ENCODE assay signal across 11 cellular contexts in genomic region chr2:74576830-74577229, GRCh38. TPM values are rescaled to one million over a fixed set of nuclear protein-coding genes. Genes with fewer than 3 reads are reported as not detected.
DNase-seq lines count a peak whose midpoint lies in the region; ATAC-seq, FAIRE-seq and TF ChIP-seq lines count a peak whose summit lies in the region.
"Had no signal": no experiment of that assay in that cellular context is flagged by ENCODE, and none has a peak within 500 bp of the region (broad histone marks: within the 10 kb centered on the region; RNA-seq: fewer than 3 reads in every experiment).

No MANE protein-coding gene starts in this region.

- TF ChIP-seq RAD21 in IMR-90 (IDR thresholded peaks at IDR 0.05; ENCODE audit: low read length) = peak; percentile 30

- peaks cover 21% of the 10 kb centered on the region for H3K4me1 ChIP-seq in IMR-90 (ENCODE audit: control insufficient read depth, insufficient read depth, low read length)
- H3K4me1 ChIP-seq in esophagus squamous epithelium = no peaks in the 10 kb centered on the region

- in situ Hi-C loops in IMR-90 (cut with MboI; ENCODE audit: low sequenced_read_pairs) (loop anchor here (5.0 kb wide), 1 partner anchor 95 kb away; the partner anchor contains the start of genes CCDC142 and TTC31), astrocyte of the spinal cord (cut with HindIII; ENCODE audit: low sequenced_read_pairs) (no loop called here)

- CTCF ChIA-PET in IMR-90 (lab: Yijun Ruan, JAX) = interaction anchor here (0.9 to 1.1 kb wide), 4 partner anchors 8 to 95 kb away, joined by 3 to 4 read pairs (median 4); partner anchors contain the start of genes CCDC142 and TTC31
- CTCF ChIA-PET in HEK293T (lab: Yijun Ruan, JAX) = interaction anchor here (0.6 to 1.8 kb wide), 3 partner anchors 11 to 308 kb away, joined by 3 to 4 read pairs (median 4); no protein-coding TSS in a partner anchor

- peak; percentile 36 for TF ChIP-seq CTCF in IMR-90 (conservative IDR thresholded peaks at IDR 0.05; ENCODE audit: low read depth, low read length)
- peak; percentile 13 for TF ChIP-seq CTCF in astrocyte of the spinal cord (IDR thresholded peaks at IDR 0.05; ENCODE audit: low read depth, low read length)
- no peak for TF ChIP-seq CTCF in esophagus squamous epithelium (IDR thresholded peaks at IDR 0.05)
- TF ChIP-seq CTCF in endothelial cell (IDR thresholded peaks at IDR 0.05; ENCODE audit: unreplicated experiment) = no peak

- peak; percentile 77 for FAIRE-seq in A204.1 (lab: Jason Lieb, UNC)

- peak overlapping the region; percentile 27; the same call in 1 of the 2 replicates for H4K5ac ChIP-seq in IMR-90 (ENCODE audit: low read depth, low read length)

- H3K56ac ChIP-seq in IMR-90 (ENCODE audit: extremely low read depth, insufficient read depth, low read length) = peak overlapping the region; percentile 55

- peak overlapping the region; percentile 45 to 81; a peak in 3 of 4 replicates for H4K8ac ChIP-seq in IMR-90 (ENCODE audit: low read depth in 2 of 2, low read length in 2 of 2)

- peaks cover 29% of the 10 kb centered on the region for H3K4me1 Mint-ChIP-seq in endothelial cell (ENCODE audit: unreplicated experiment)

- peak overlapping the region; percentile 91 for H3K4ac ChIP-seq in IMR-90 (ENCODE audit: low read depth, low read length)

- H3K27me3 Mint-ChIP-seq in endothelial cell (ENCODE audit: unreplicated experiment) = no peaks in the 10 kb centered on the region

- peak overlapping the region; percentile 16; the same call in 1 of the 2 replicates for H3K9ac ChIP-seq in IMR-90 (ENCODE audit: low read depth, low read length)

- dilution Hi-C loops in IMR-90 (cut with HindIII; ENCODE audit: low sequenced_read_pairs, unreplicated experiment) = no loop called here

- peak; percentile 90 for DNase-seq in IMR-90
- DNase-seq in astrocyte of the spinal cord (ENCODE audit: low read depth, low spot score) = peak; percentile 48
- DNase-seq in medulla oblongata (ENCODE audit: extremely low spot score) = peak; percentile 83
- no peak for DNase-seq in HEK293T (ENCODE audit: extremely low spot score)
- DNase-seq in NCI-H2196 treated with DMSO at 0.1 percent for 48 hours (lab: John Stamatoyannopoulos, UW; ENCODE audit: unreplicated experiment) = no peak
- no peak for DNase-seq in esophagus squamous epithelium (lab: John Stamatoyannopoulos, UW)
- no peak for DNase-seq in endothelial cell (ENCODE audit: low spot score)
- DNase-seq: CD4-positive, alpha-beta T cell; immature natural killer cell; stimulated activated CD4-positive, alpha-beta T cell treated with anti-CD3 and anti-CD28 coated beads, Interleukin-4, amount 100 ng/mL, for 4 hours had no signal

- H2AFZ ChIP-seq in IMR-90 (replicated peaks; ENCODE audit: low read length, poor library complexity) = peak overlapping the region; percentile 3

- H4K20me1 ChIP-seq in IMR-90 (ENCODE audit: insufficient read depth, low read length) = no peaks in the 10 kb centered on the region

- H3K4me3 Mint-ChIP-seq in endothelial cell (ENCODE audit: unreplicated experiment) = no peak overlapping the region
- H3K4me3 Mint-ChIP-seq: CD4-positive, alpha-beta T cell; immature natural killer cell had no signal

- H3K36me3 Mint-ChIP-seq in endothelial cell (ENCODE audit: low read depth, unreplicated experiment) = no peaks in the 10 kb centered on the region
- H3K36me3 Mint-ChIP-seq: immature natural killer cell had no signal

- peak overlapping the region; percentile 90 for H2BK120ac ChIP-seq in IMR-90 (ENCODE audit: low read depth, low read length)

- H3K9me1 ChIP-seq in IMR-90 (ENCODE audit: insufficient read depth, low read length) = peaks cover 22% of the 10 kb centered on the region; the same call in 1 of the 2 replicates

- H3K79me1 ChIP-seq in IMR-90 (ENCODE audit: low read depth in 1 of 2, low read length in 2 of 2) = no peaks in the 10 kb centered on the region

- no peaks in the 10 kb centered on the region for H3K9me3 Mint-ChIP-seq in endothelial cell (ENCODE audit: unreplicated experiment)
- H3K9me3 Mint-ChIP-seq: CD4-positive, alpha-beta T cell had no signal

- H3K27ac ChIP-seq in IMR-90 (ENCODE audit: insufficient read depth, low read length) = peak overlapping the region; percentile 84
- peak overlapping the region in 2 of 4 donors; percentile 59 to 65 for H3K27ac ChIP-seq in esophagus squamous epithelium

- peak overlapping the region; percentile 85 for H3K14ac ChIP-seq in IMR-90 (replicated peaks; ENCODE audit: low read depth, low read length)

- H3K23ac ChIP-seq in IMR-90 (ENCODE audit: low read depth, low read length) = peak overlapping the region; percentile 87

- POLR2A ChIA-PET in IMR-90 (lab: Charles Lee; ENCODE audit: unreplicated experiment) (interaction anchor here (0.6 kb wide), 1 partner anchor 64 kb away, joined by 11 read pairs; no protein-coding TSS in a partner anchor), HEK293T (lab: Yijun Ruan, JAX) (interaction anchor here (1.0 to 1.4 kb wide), 2 partner anchors 26 to 47 kb away, joined by 3 to 4 read pairs; partner anchors contain the start of genes AUP1 and HTRA2)

- intact Hi-C loops in IMR-90 (cut with micrococcal nuclease) = loop anchor here (2.0 to 5.0 kb wide), 2 partner anchors 48 to 325 kb away; partner anchors contain the start of genes AUP1 and HTRA2
- intact Hi-C loops in esophagus squamous epithelium (cut with DNase I) = no loop called here

- H2AK9ac ChIP-seq in IMR-90 (replicated peaks; ENCODE audit: low read depth, low read length, poor library complexity) = no peak overlapping the region

- WGBS in IMR-90 (ENCODE audit: extremely low coverage in 2 of 2, insufficient read length in 1 of 2), 2 experiments = no CpG with 5 or more reads among the region's 2 CpGs
- WGBS in esophagus squamous epithelium, 2 donors = 38 to 47% methylated on average over 2 of the region's 2 CpGs

- H3K27ac Mint-ChIP-seq in endothelial cell (ENCODE audit: unreplicated experiment) = no peak overlapping the region
- H3K27ac Mint-ChIP-seq: CD4-positive, alpha-beta T cell; immature natural killer cell had no signal

- H2BK20ac ChIP-seq in IMR-90 (ENCODE audit: low read depth, low read length) = peak overlapping the region; percentile 85

- TF ChIP-seq POLR2A in IMR-90 (IDR thresholded peaks at IDR 0.05; ENCODE audit: low read depth, low read length) = no peak
- TF ChIP-seq POLR2A in esophagus squamous epithelium (IDR thresholded peaks at IDR 0.05) = no peak

- no peaks in the 10 kb centered on the region for H3K36me3 ChIP-seq in IMR-90 (ENCODE audit: control insufficient read depth, insufficient read depth, low read length)
- no peaks in the 10 kb centered on the region for H3K36me3 ChIP-seq in esophagus squamous epithelium

- H2AK5ac ChIP-seq in IMR-90 (ENCODE audit: low read depth, low read length) = peak overlapping the region; percentile 82; the same call in 1 of the 2 replicates

- peak overlapping the region; percentile 84; the same call in 1 of the 2 replicates for H3K18ac ChIP-seq in IMR-90 (ENCODE audit: low read depth, low read length)

- H3K4me3 ChIP-seq in IMR-90 (ENCODE audit: insufficient read depth, low read depth, low read length) = no peak overlapping the region
- no peak overlapping the region for H3K4me3 ChIP-seq in astrocyte of the spinal cord (ENCODE audit: low read depth, low read length)
- H3K4me3 ChIP-seq in esophagus squamous epithelium = no peak overlapping the region

- peak overlapping the region; percentile 27; the same call in 1 of the 2 replicates for H3K4me2 ChIP-seq in IMR-90 (ENCODE audit: low read depth, low read length)

- peak overlapping the region; percentile 82 for H4K91ac ChIP-seq in IMR-90 (ENCODE audit: insufficient read depth, low read depth, low read length)

- ATAC-seq in IMR-90 (ENCODE audit: low read depth) = peak; percentile 47

- peak overlapping the region; percentile 75 for H2BK15ac ChIP-seq in IMR-90 (ENCODE audit: low read depth, low read length)

- H3K27me3 ChIP-seq in IMR-90 (ENCODE audit: control insufficient read depth, insufficient read depth, low read length) (no peaks in the 10 kb centered on the region), esophagus squamous epithelium (peaks cover 0 to 9% (median 0%) of the 10 kb centered on the region in 4 donors)

- H3K9me3 ChIP-seq in IMR-90 (ENCODE audit: control insufficient read depth, insufficient read depth, low read length) (no peaks in the 10 kb centered on the region), esophagus squamous epithelium (no peaks in the 10 kb centered on the region)

- BruUV-seq in IMR-90 (replicated peaks; lab: Mats Ljungman, UMichigan) = no TSS peak

- peak overlapping the region; percentile 98 for H2BK5ac ChIP-seq in IMR-90 (ENCODE audit: low read depth, low read length, poor library complexity, severe bottlenecking)

RNA-seq across cellular contexts. Expression of gene DOK1, which starts 22.3 kb away (rescaled TPM):
- total RNA-seq in IMR-90 (2012; rRNA removed) = 12.2 and 15.4 TPM in 2 replicates
- polyA plus RNA-seq in IMR-90 (2012; rRNA removed) = 17.5 and 17.6 TPM in 2 replicates
- 22.6 and 23.7 TPM in 2 replicates for polyA plus RNA-seq in IMR-90 (2012; cell fraction: cytosol; rRNA removed)
- 13.0 and 33.0 TPM in 2 replicates for polyA plus RNA-seq in IMR-90 (2012; cell fraction: nucleus; rRNA removed; ENCODE audit: low replicate concordance)
- total RNA-seq in esophagus squamous epithelium = 1 to 10 TPM in 2 of 4 donors, under 1 TPM in 1, not detected in 1; 0.88 to 6.7 (median 3.0) TPM
- 27.8 TPM for total RNA-seq in endothelial cell (ENCODE audit: unreplicated experiment)

RNA-seq across cellular contexts. Expression of gene LOXL3, which starts 23.1 kb away (rescaled TPM):
- total RNA-seq in IMR-90 (2012; rRNA removed) = 14.2 and 17.9 TPM in 2 replicates
- 21.8 and 23.4 TPM in 2 replicates for polyA plus RNA-seq in IMR-90 (2012; rRNA removed)
- 11.7 and 22.0 TPM in 2 replicates for polyA plus RNA-seq in IMR-90 (2012; cell fraction: cytosol; rRNA removed)
- polyA plus RNA-seq in IMR-90 (2012; cell fraction: nucleus; rRNA removed; ENCODE audit: low replicate concordance) = 63.1 and 92.0 TPM in 2 replicates
- 1 to 10 TPM in 2 of 4 donors, under 1 TPM in 1, not detected in 1; 0.48 to 4.3 (median 3.2) TPM for total RNA-seq in esophagus squamous epithelium
- total RNA-seq in endothelial cell (ENCODE audit: unreplicated experiment) = 10.0 TPM

RNA-seq across cellular contexts. Expression of gene HTRA2, which starts 47.1 kb away (rescaled TPM):
- total RNA-seq in IMR-90 (2012; rRNA removed) (28.1 and 34.2 TPM in 2 replicates), esophagus squamous epithelium (10 to 100 TPM; 16.9 to 25.8 (median 22.0) TPM), endothelial cell (ENCODE audit: unreplicated experiment) (44.3 TPM)
- polyA plus RNA-seq in IMR-90 (2012; rRNA removed) = 23.6 and 25.9 TPM in 2 replicates
- 20.8 and 34.6 TPM in 2 replicates for polyA plus RNA-seq in IMR-90 (2012; cell fraction: cytosol; rRNA removed)
- 34.6 and 46.8 TPM in 2 replicates for polyA plus RNA-seq in IMR-90 (2012; cell fraction: nucleus; rRNA removed; ENCODE audit: low replicate concordance)

RNA-seq across cellular contexts. Expression of gene AUP1, which starts 47.3 kb away (rescaled TPM):
- total RNA-seq in IMR-90 (2012; rRNA removed) (45.8 and 47.5 TPM in 2 replicates), esophagus squamous epithelium (100 to 1,000 TPM in 2 of 4 donors, 10 to 100 TPM in 2; 79.9 to 142 (median 105) TPM), endothelial cell (ENCODE audit: unreplicated experiment) (117 TPM)
- polyA plus RNA-seq in IMR-90 (2012; rRNA removed) = 100.0 and 104 TPM in 2 replicates
- polyA plus RNA-seq in IMR-90 (2012; cell fraction: cytosol; rRNA removed) = 117 and 126 TPM in 2 replicates
- polyA plus RNA-seq in IMR-90 (2012; cell fraction: nucleus; rRNA removed; ENCODE audit: low replicate concordance) = 518 and 729 TPM in 2 replicates

RNA-seq across cellular contexts. Expression of gene DQX1, which starts 50.8 kb away (rescaled TPM):
- total RNA-seq in IMR-90 (2012; rRNA removed) (not detected in 2 replicates), esophagus squamous epithelium (10 to 100 TPM in 1 of 4 donors, 1 to 10 TPM in 3; 3.8 to 13.3 (median 5.7) TPM), endothelial cell (ENCODE audit: unreplicated experiment) (3.5 TPM)
- polyA plus RNA-seq in IMR-90 (2012; rRNA removed) = 0.07 and 0.14 TPM in 2 replicates
- polyA plus RNA-seq in IMR-90 (2012; cell fraction: cytosol; rRNA removed) = 0.08 and 0.09 TPM in 2 replicates
- 0.72 TPM in 2 replicates for polyA plus RNA-seq in IMR-90 (2012; cell fraction: nucleus; rRNA removed; ENCODE audit: low replicate concordance)
- polyA plus RNA-seq: immature natural killer cell had no signal

Comparison
In these comparisons a context has a peak if more than half of its experiments do, and no peak if none do; other contexts are left out.
1. DNase-seq: peak in IMR-90 (single experiment), astrocyte of the spinal cord (single experiment) and medulla oblongata (single experiment); none in HEK293T (single experiment), NCI-H2196 treated with DMSO at 0.1 percent for 48 hours (single experiment), esophagus squamous epithelium (single experiment) and endothelial cell (single experiment).
2. CTCF ChIP-seq: peak in IMR-90 (single experiment) and astrocyte of the spinal cord (single experiment); none in esophagus squamous epithelium (0 of 6) and endothelial cell (single experiment).